Comparison of ENCODE assay signal across 1 cellular context in genomic region chr5:10499066-10499465, GRCh38.
TF ChIP-seq lines count a peak whose summit lies in the region.

No MANE protein-coding gene starts in this region.

TF ChIP-seq in K562, 482 proteins besides CTCF, POLR2A, EP300 and RAD21:
- TF ChIP-seq PML (IDR thresholded peaks at IDR 0.05; ENCODE audit: low read length): no peak
- no peak for TF ChIP-seq HDAC1 (IDR thresholded peaks at IDR 0.05)
